ENCODE assay signal across 16 cellular contexts in the genomic region with DNA sequence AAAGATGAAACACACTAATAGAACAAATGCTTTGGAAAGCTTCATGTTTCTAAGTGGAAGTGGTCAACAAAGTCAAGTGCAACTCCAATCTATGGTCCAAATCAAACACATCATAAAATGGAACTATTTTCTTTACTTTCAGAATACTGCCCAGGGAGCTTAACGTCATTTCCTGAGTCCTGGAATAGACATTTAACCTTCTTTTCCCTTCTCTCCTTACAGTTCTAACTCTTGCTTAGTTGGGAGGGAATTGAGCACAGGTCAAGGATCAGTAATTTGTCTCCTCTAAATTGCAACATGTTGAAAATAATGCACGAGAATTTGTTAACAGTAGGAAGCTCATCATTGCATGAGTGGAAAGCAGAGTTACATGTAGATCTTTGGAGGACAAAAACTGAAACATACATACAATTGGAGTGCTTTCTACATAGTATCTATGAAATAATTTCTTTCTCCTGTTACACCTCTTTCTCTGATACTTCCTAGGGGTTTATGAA.
"Had no signal": no experiment of that assay in that cellular context is flagged by ENCODE, and none has a peak within 500 bp of the region (broad histone marks: within the 10 kb centered on the region; RNA-seq: fewer than 3 reads in every experiment).

No MANE protein-coding gene starts in this region.

- H3K36me3 ChIP-seq: cardiac muscle cell, esophagus muscularis mucosa, prostate gland, thyroid gland, WERI-Rb-1 had no signal

- H3K4me3 ChIP-seq: cardiac muscle cell, esophagus muscularis mucosa, prostate gland, thyroid gland had no signal

- H3K9me3 ChIP-seq: esophagus muscularis mucosa, prostate gland, thyroid gland had no signal

- ATAC-seq: activated CD4-positive, alpha-beta T cell treated with anti-CD3 and anti-CD28 coated beads for 36 hours; activated CD8-positive, alpha-beta memory T cell treated with anti-CD3 and anti-CD28 coated beads, Interleukin-2, amount 10 ng/mL, durations not matched to agents 7 days and 5 days; activated naive CD8-positive, alpha-beta T cell treated with anti-CD3 and anti-CD28 coated beads, Interleukin-2, amount 50 U/mL, for 24 hours; right cardiac atrium; SK-N-SH treated with all-trans-retinoic acid at 6 μM for 48 hours; stimulated activated naive CD8-positive, alpha-beta T cell treated with anti-CD3 and anti-CD28 coated beads, Interleukin-15, amount 100 ng/mL, for 72 hours had no signal

- H3K27ac ChIP-seq: cardiac muscle cell, esophagus muscularis mucosa, prostate gland, thyroid gland, WERI-Rb-1 had no signal

- DNase-seq: activated CD4-positive, alpha-beta memory T cell treated with anti-CD3 and anti-CD28 coated beads for 36 hours; activated CD4-positive, alpha-beta T cell treated with anti-CD3 and anti-CD28 coated beads for 36 hours; activated CD8-positive, alpha-beta memory T cell treated with anti-CD3 and anti-CD28 coated beads, Interleukin-2, amount 10 ng/mL, durations not matched to agents 7 days and 5 days; activated naive CD4-positive, alpha-beta T cell treated with anti-CD3 and anti-CD28 coated beads for 36 hours; activated naive CD8-positive, alpha-beta T cell treated with anti-CD3 and anti-CD28 coated beads, Interleukin-2, amount 50 U/mL, for 24 hours; activated T-cell treated with anti-CD3 and anti-CD28 coated beads, Interleukin-2, amount 50 U/mL, for 1 hour; effector CD4-positive, alpha-beta T cell; islet precursor cell; right cardiac atrium; stimulated activated naive CD8-positive, alpha-beta T cell treated with anti-CD3 and anti-CD28 coated beads, Interleukin-15, amount 100 ng/mL, for 72 hours; thyroid gland; WERI-Rb-1 had no signal

- H3K4me1 ChIP-seq: prostate gland, thyroid gland had no signal

- H3K27me3 ChIP-seq: cardiac muscle cell, esophagus muscularis mucosa, thyroid gland had no signal
